Comparison of ENCODE assay signal across 1 cellular context in the genomic region with DNA sequence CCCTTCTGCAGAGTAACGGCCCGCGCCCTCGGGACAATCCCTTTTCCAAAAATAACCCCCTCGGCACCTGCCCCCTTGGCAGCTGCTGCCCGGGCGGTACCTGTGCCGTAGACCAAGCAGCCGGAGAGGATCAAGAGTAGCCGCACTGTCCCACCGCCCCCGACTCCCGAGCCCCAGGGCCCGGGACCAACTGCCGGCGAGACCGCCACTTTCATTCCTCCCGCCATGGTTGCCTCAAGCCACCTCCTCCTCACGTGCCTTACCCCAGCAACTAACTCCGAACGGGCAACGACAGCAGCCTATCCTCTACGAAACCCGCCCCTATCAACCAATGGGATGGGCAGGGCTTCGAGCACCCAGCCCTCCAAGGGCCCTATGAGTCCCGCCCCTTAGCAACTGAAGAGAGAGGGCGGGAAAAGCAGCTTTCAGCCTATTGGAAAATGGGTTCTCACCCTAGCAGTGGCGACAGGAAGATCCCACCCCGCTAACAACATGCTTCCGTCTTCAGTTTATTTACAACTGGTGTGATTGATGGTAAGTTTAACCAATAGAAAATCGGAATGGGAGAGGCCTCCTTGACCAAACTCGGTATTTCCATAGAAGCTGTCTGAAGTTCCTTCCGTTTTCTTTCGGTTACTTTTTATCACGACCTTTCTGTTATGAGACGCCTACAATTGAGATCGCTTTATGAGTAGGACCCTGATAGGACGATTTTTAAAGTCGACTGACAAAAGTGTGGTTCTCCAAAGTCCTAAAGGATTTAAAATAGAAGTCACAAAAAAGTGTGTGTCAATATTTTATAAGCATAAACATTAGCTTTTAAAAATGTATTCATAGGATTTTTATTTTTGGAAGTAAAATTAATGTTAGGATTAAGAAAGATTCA.
TF ChIP-seq lines count a peak whose summit lies in the region.

Gene NEMP1, minus strand, starts transcription at position 273 of the 886 bp plus-strand sequence. Its CDS starts 46 bp downstream, at position 227.

TF ChIP-seq in HepG2, 621 proteins besides CTCF, POLR2A, EP300 and RAD21 (continued from another document and continues in another):
- TF ChIP-seq LRRFIP1 (CRISPR knock-in tag; conservative IDR thresholded peaks at IDR 0.05) (no peak), RFXANK (CRISPR knock-in tag; IDR thresholded peaks at IDR 0.05) (peak; percentile 32; the same call in 1 of the 2 replicates), GMEB1 (CRISPR knock-in tag; IDR thresholded peaks at IDR 0.05; ENCODE audit: borderline replicate concordance) (0 out of 2 replicates have a peak, but pooled peaks have one; percentile 32), ZFP36L2 (CRISPR knock-in tag; IDR thresholded peaks at IDR 0.05) (no peak), YY1 (IDR thresholded peaks at IDR 0.05; ENCODE audit: insufficient read depth, insufficient replicate concordance, low read depth, low read length) (peak; percentile 79), PCBP1 (IDR thresholded peaks at IDR 0.05; ENCODE audit: borderline replicate concordance, low read depth, low read length) (peak; percentile 75; the same call in 1 of the 2 replicates), ZNF513 (CRISPR knock-in tag; conservative IDR thresholded peaks at IDR 0.05) (no peak), FOXK2 (IDR thresholded peaks at IDR 0.05) (peak; percentile 89), NRL (CRISPR knock-in tag; IDR thresholded peaks at IDR 0.05; ENCODE audit: borderline replicate concordance) (peak; percentile 40; the same call in 1 of the 2 replicates), PRDM10 (CRISPR knock-in tag; IDR thresholded peaks at IDR 0.05; ENCODE audit: low read depth) (0 out of 2 replicates have a peak, but pooled peaks have one; percentile 29), SP2 (CRISPR knock-in tag; IDR thresholded peaks at IDR 0.05) (peak; percentile 97), SRF (IDR thresholded peaks at IDR 0.05; ENCODE audit: low read depth, low read length) (peak; percentile 88), SIN3B (IDR thresholded peaks at IDR 0.05; ENCODE audit: low read length) (peak; percentile 96), GFI1 (CRISPR knock-in tag; IDR thresholded peaks at IDR 0.05; ENCODE audit: borderline replicate concordance) (peak; percentile 60; the same call in 1 of the 2 replicates), SKIL (CRISPR knock-in tag; IDR thresholded peaks at IDR 0.05; ENCODE audit: borderline replicate concordance) (no peak), ATF7-NPFF (CRISPR knock-in tag; IDR thresholded peaks at IDR 0.05; ENCODE audit: low read depth) (peak; percentile 93), NONO (IDR thresholded peaks at IDR 0.05) (no peak), NONO (CRISPR knock-in tag; conservative IDR thresholded peaks at IDR 0.05) (0 out of 2 replicates have a peak, but pooled peaks have one; percentile 49), SP5 (CRISPR knock-in tag; IDR thresholded peaks at IDR 0.05; ENCODE audit: borderline replicate concordance, low read depth) (peak; percentile 70; the same call in 1 of the 2 replicates), RNF2 (conservative IDR thresholded peaks at IDR 0.05; ENCODE audit: low read depth) (peak; percentile 67; the same call in 1 of the 2 replicates), TBX3 (IDR thresholded peaks at IDR 0.05; ENCODE audit: borderline replicate concordance) (peak; percentile 53; the same call in 1 of the 2 replicates), PLRG1 (conservative IDR thresholded peaks at IDR 0.05) (no peak), BCL3 (CRISPR knock-in tag; IDR thresholded peaks at IDR 0.05) (peak; percentile 40), ATAD3A (CRISPR knock-in tag; IDR thresholded peaks at IDR 0.05) (no peak), FLYWCH1 (CRISPR knock-in tag; IDR thresholded peaks at IDR 0.05) (no peak), PHF21A (CRISPR knock-in tag; IDR thresholded peaks at IDR 0.05) (peak; percentile 78), ZFP36L1 (CRISPR knock-in tag; IDR thresholded peaks at IDR 0.05) (peak; percentile 71), NCOA1 (CRISPR knock-in tag; IDR thresholded peaks at IDR 0.05) (peak; percentile 47; the same call in 1 of the 2 replicates), ZNF577 (CRISPR knock-in tag; IDR thresholded peaks at IDR 0.05; ENCODE audit: borderline replicate concordance, low read depth) (no peak), TEAD3 (CRISPR knock-in tag; optimal IDR thresholded peaks at IDR 0.05; ENCODE audit: borderline replicate concordance) (peak; percentile 17), THAP11 (CRISPR knock-in tag; IDR thresholded peaks at IDR 0.05) (peak; percentile 85), ZC3H13 (CRISPR knock-in tag; IDR thresholded peaks at IDR 0.05) (peak; percentile 32; the same call in 1 of the 2 replicates)
- TF ChIP-seq, protein P1, sequence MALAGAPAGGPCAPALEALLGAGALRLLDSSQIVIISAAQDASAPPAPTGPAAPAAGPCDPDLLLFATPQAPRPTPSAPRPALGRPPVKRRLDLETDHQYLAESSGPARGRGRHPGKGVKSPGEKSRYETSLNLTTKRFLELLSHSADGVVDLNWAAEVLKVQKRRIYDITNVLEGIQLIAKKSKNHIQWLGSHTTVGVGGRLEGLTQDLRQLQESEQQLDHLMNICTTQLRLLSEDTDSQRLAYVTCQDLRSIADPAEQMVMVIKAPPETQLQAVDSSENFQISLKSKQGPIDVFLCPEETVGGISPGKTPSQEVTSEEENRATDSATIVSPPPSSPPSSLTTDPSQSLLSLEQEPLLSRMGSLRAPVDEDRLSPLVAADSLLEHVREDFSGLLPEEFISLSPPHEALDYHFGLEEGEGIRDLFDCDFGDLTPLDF (CRISPR knock-in tag; IDR thresholded peaks at IDR 0.05), result peak; percentile 93
- TF ChIP-seq, protein P2, sequence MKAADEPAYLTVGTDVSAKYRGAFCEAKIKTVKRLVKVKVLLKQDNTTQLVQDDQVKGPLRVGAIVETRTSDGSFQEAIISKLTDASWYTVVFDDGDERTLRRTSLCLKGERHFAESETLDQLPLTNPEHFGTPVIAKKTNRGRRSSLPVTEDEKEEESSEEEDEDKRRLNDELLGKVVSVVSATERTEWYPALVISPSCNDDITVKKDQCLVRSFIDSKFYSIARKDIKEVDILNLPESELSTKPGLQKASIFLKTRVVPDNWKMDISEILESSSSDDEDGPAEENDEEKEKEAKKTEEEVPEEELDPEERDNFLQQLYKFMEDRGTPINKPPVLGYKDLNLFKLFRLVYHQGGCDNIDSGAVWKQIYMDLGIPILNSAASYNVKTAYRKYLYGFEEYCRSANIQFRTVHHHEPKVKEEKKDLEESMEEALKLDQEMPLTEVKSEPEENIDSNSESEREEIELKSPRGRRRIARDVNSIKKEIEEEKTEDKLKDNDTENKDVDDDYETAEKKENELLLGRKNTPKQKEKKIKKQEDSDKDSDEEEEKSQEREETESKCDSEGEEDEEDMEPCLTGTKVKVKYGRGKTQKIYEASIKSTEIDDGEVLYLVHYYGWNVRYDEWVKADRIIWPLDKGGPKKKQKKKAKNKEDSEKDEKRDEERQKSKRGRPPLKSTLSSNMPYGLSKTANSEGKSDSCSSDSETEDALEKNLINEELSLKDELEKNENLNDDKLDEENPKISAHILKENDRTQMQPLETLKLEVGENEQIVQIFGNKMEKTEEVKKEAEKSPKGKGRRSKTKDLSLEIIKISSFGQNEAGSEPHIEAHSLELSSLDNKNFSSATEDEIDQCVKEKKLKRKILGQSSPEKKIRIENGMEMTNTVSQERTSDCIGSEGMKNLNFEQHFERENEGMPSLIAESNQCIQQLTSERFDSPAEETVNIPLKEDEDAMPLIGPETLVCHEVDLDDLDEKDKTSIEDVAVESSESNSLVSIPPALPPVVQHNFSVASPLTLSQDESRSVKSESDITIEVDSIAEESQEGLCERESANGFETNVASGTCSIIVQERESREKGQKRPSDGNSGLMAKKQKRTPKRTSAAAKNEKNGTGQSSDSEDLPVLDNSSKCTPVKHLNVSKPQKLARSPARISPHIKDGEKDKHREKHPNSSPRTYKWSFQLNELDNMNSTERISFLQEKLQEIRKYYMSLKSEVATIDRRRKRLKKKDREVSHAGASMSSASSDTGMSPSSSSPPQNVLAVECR (CRISPR knock-in tag; IDR thresholded peaks at IDR 0.05; ENCODE audit: borderline replicate concordance), result peak; percentile 98
- TF ChIP-seq, protein P3, sequence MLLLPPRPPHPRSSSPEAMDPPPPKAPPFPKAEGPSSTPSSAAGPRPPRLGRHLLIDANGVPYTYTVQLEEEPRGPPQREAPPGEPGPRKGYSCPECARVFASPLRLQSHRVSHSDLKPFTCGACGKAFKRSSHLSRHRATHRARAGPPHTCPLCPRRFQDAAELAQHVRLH (CRISPR knock-in tag; IDR thresholded peaks at IDR 0.05; ENCODE audit: borderline replicate concordance, low read depth), result peak; percentile 81; the same call in 1 of the 2 replicates
